In genomic region chr5:124706729-124707361, GRCh38 we compare ENCODE assay signal across 8 cellular contexts. TPM values are rescaled to one million over a fixed set of nuclear protein-coding genes. Genes with fewer than 3 reads are reported as not detected.
A peak's percentile ranks its signal among the peaks of the same experiment; 100 is the strongest.
DNase-seq lines count a peak whose midpoint lies in the region; ATAC-seq and TF ChIP-seq lines count a peak whose summit lies in the region.

No MANE protein-coding gene starts in this region.

- H3K27ac ChIP-seq in BLaER1 treated with 17β-estradiol and CSF1 and Interleukin-3, amounts not matched to agents 10 nM and 100 nM: peak overlapping the region in 2 of 11 experiments; percentile 21 to 46; a peak in 2 of 22 replicates
- peak overlapping the region; percentile 53 for H3K27ac ChIP-seq in mesendoderm (ENCODE audit: low read depth, low read length)
- no peak overlapping the region for H3K27ac ChIP-seq in naive thymus-derived CD4-positive, alpha-beta T cell (ENCODE audit: low read depth, low read length)

- H3K4me1 Mint-ChIP-seq in naive thymus-derived CD4-positive, alpha-beta T cell: peaks cover 0 to 2% (median 0%) of the 10 kb centered on the region in 7 donors
- H3K4me1 Mint-ChIP-seq in natural killer cell: peaks cover 0 to 5% of the 10 kb centered on the region in 2 donors

- peaks cover 19% of the 10 kb centered on the region for H3K79me1 ChIP-seq in mesendoderm (ENCODE audit: low read length)

- no peaks in the 10 kb centered on the region for H3K9me3 ChIP-seq in BLaER1 treated with 17β-estradiol and CSF1 and Interleukin-3, amounts not matched to agents 10 nM and 100 nM (replicated peaks in 1 of 11)
- no peaks in the 10 kb centered on the region for H3K9me3 ChIP-seq in naive thymus-derived CD4-positive, alpha-beta T cell (ENCODE audit: control insufficient read depth in 2 of 3, low read length in 3 of 3)

- peak overlapping the region; percentile 20 for H2AK5ac ChIP-seq in mesendoderm (ENCODE audit: low read length)

- peak; percentile 76 for DNase-seq in NCI-H2029 (lab: John Stamatoyannopoulos, UW)
- peak; percentile 55 for DNase-seq in brain pericyte (ENCODE audit: low read depth, low spot score)
- DNase-seq in mesendoderm: peak; percentile 88
- no peak for DNase-seq in naive thymus-derived CD4-positive, alpha-beta T cell
- DNase-seq in activated effector memory CD4-positive, alpha-beta T cell treated with anti-CD3 and anti-CD28 coated beads, Interleukin-2, amount 50 U/mL, for 16 hours: no peak
- no peak for DNase-seq in natural killer cell

- H4K20me1 ChIP-seq in BLaER1 treated with 17β-estradiol and CSF1 and Interleukin-3, amounts not matched to agents 10 nM and 100 nM: peaks cover 0 to 100% (median 59%) of the 10 kb centered on the region in 11 experiments; a peak in 15 of 22 replicates

- H2BK15ac ChIP-seq in mesendoderm (replicated peaks; ENCODE audit: low read depth): no peak overlapping the region

- peaks cover 0 to 5% (median 0%) of the 10 kb centered on the region in 11 experiments; a peak in 5 of 22 replicates for H3K27me3 ChIP-seq in BLaER1 treated with 17β-estradiol and CSF1 and Interleukin-3, amounts not matched to agents 10 nM and 100 nM
- no peaks in the 10 kb centered on the region for H3K27me3 ChIP-seq in mesendoderm (ENCODE audit: insufficient read depth, low read length, poor library complexity)
- no peaks in the 10 kb centered on the region for H3K27me3 ChIP-seq in naive thymus-derived CD4-positive, alpha-beta T cell (ENCODE audit: control insufficient read depth in 2 of 2, insufficient read depth in 2 of 2, low read length in 2 of 2)

- H3K9me3 Mint-ChIP-seq in naive thymus-derived CD4-positive, alpha-beta T cell: peaks cover 0 to 12% (median 0%) of the 10 kb centered on the region in 11 donors
- H3K9me3 Mint-ChIP-seq in natural killer cell: peaks cover 0 to 3% of the 10 kb centered on the region in 2 donors

- POLR2A ChIA-PET in naive thymus-derived CD4-positive, alpha-beta T cell (lab: Charles Lee): no interaction called here

- no peak overlapping the region for H3K27ac Mint-ChIP-seq in naive thymus-derived CD4-positive, alpha-beta T cell
- H3K27ac Mint-ChIP-seq in natural killer cell: no peak overlapping the region

- H3K4me3 Mint-ChIP-seq in naive thymus-derived CD4-positive, alpha-beta T cell: no peak overlapping the region
- H3K4me3 Mint-ChIP-seq in natural killer cell: no peak overlapping the region

- H3K36me3 Mint-ChIP-seq in naive thymus-derived CD4-positive, alpha-beta T cell: no peaks in the 10 kb centered on the region
- no peaks in the 10 kb centered on the region for H3K36me3 Mint-ChIP-seq in natural killer cell

- no peak overlapping the region for H4K8ac ChIP-seq in mesendoderm (ENCODE audit: low read depth, low read length)

- H3K18ac ChIP-seq in mesendoderm (ENCODE audit: low read length): peak overlapping the region; percentile 21

- H3K4ac ChIP-seq in mesendoderm (ENCODE audit: low read depth, low read length): no peak overlapping the region

- peaks cover 58 to 100% (median 93%) of the 10 kb centered on the region in 10 experiments for H3K4me1 ChIP-seq in BLaER1 treated with 17β-estradiol and CSF1 and Interleukin-3, amounts not matched to agents 10 nM and 100 nM
- peaks cover 22% of the 10 kb centered on the region for H3K4me1 ChIP-seq in mesendoderm (ENCODE audit: control insufficient read depth, low read depth, low read length)
- no peaks in the 10 kb centered on the region for H3K4me1 ChIP-seq in naive thymus-derived CD4-positive, alpha-beta T cell (ENCODE audit: control insufficient read depth in 2 of 2, insufficient read depth in 2 of 2, low read length in 2 of 2)

- H3K9ac ChIP-seq in BLaER1 treated with 17β-estradiol and CSF1 and Interleukin-3, amounts not matched to agents 10 nM and 100 nM: peak overlapping the region in 5 of 11 experiments; percentile 9 to 44 (median 34); a peak in 4 of 22 replicates
- peak overlapping the region; percentile 49 for H3K9ac ChIP-seq in mesendoderm (ENCODE audit: low read length)

- WGBS in mesendoderm (ENCODE audit: extremely low coverage, insufficient coverage, low lambda C conversion rate): no CpG with 5 or more reads among the region's 13 CpGs

- peaks cover 0 to 12% (median 10%) of the 10 kb centered on the region in 5 donors for H3K27me3 Mint-ChIP-seq in naive thymus-derived CD4-positive, alpha-beta T cell
- peaks cover 8 to 11% of the 10 kb centered on the region in 2 donors for H3K27me3 Mint-ChIP-seq in natural killer cell (ENCODE audit: low read depth in 2 of 2)

- no peak overlapping the region for H3K23ac ChIP-seq in mesendoderm (ENCODE audit: low read length)

- H3K79me2 ChIP-seq in mesendoderm (ENCODE audit: control insufficient read depth, insufficient read depth, low read length): peaks cover 61% of the 10 kb centered on the region

- peak overlapping the region; percentile 49 for H2BK5ac ChIP-seq in mesendoderm (ENCODE audit: low read length)

- H3K4me3 ChIP-seq in BLaER1 treated with 17β-estradiol and CSF1 and Interleukin-3, amounts not matched to agents 10 nM and 100 nM: 0 out of 20 replicates have a peak overlapping the region, but pooled peaks of 3 of the 10 experiments have one; percentile 3 to 7 (median 3)
- no peak overlapping the region for H3K4me3 ChIP-seq in mesendoderm (ENCODE audit: low read length)
- H3K4me3 ChIP-seq in naive thymus-derived CD4-positive, alpha-beta T cell (ENCODE audit: low read length): no peak overlapping the region

- no peak for TF ChIP-seq CTCF in natural killer cell (IDR thresholded peaks at IDR 0.05)

- CTCF ChIA-PET in naive thymus-derived CD4-positive, alpha-beta T cell (lab: Charles Lee): no interaction called here

- no peak overlapping the region for H4K5ac ChIP-seq in mesendoderm (ENCODE audit: low read length)

- no peak overlapping the region for H2BK120ac ChIP-seq in mesendoderm (ENCODE audit: low read depth, low read length)

- H3K56ac ChIP-seq in mesendoderm (ENCODE audit: low read length): peak overlapping the region; percentile 73

- intact Hi-C loops in naive thymus-derived CD4-positive, alpha-beta T cell (cut with micrococcal nuclease): no loop called here
- intact Hi-C loops in natural killer cell (cut with micrococcal nuclease): no loop called here

- ATAC-seq in GM19455 (IDR thresholded peaks at IDR 0.05; ENCODE audit: unreplicated experiment) (no peak), natural killer cell (no peak)
- ATAC-seq in naive thymus-derived CD4-positive, alpha-beta T cell: no peak

- H3K4me2 ChIP-seq in BLaER1 treated with 17β-estradiol and CSF1 and Interleukin-3, amounts not matched to agents 10 nM and 100 nM: peak overlapping the region; percentile 62 to 92 (median 85)
- H3K4me2 ChIP-seq in mesendoderm (ENCODE audit: low read length): peak overlapping the region; percentile 14

- peaks cover 0 to 63% (median 0%) of the 10 kb centered on the region in 11 experiments; a peak in 6 of 22 replicates for H3K36me3 ChIP-seq in BLaER1 treated with 17β-estradiol and CSF1 and Interleukin-3, amounts not matched to agents 10 nM and 100 nM
- H3K36me3 ChIP-seq in mesendoderm (ENCODE audit: control insufficient read depth, insufficient read depth, low read length): no peaks in the 10 kb centered on the region
- no peaks in the 10 kb centered on the region for H3K36me3 ChIP-seq in naive thymus-derived CD4-positive, alpha-beta T cell (ENCODE audit: control insufficient read depth in 2 of 3, insufficient read depth in 3 of 3, low read length in 3 of 3)

RNA-seq across cellular contexts. Expression of gene ZNF608, which starts 39.6 kb away (rescaled TPM):
- 45.0 TPM for polyA plus RNA-seq in mesendoderm (2013, experiment 1 of 2)
- 42.8 TPM for polyA plus RNA-seq in mesendoderm (2013, experiment 2 of 2)
- total RNA-seq in naive thymus-derived CD4-positive, alpha-beta T cell: 1 to 10 TPM in 1 of 5 experiments, under 1 TPM in 1, not detected in 3; 0.90 to 1.5 TPM
- polyA plus RNA-seq in naive thymus-derived CD4-positive, alpha-beta T cell: not detected
- 1 to 10 TPM in 1 of 3 donors, under 1 TPM in 1, not detected in 1; 0.39 to 6.6 TPM for total RNA-seq in natural killer cell

Comparison
In these comparisons a context has a peak if more than half of its experiments do, and no peak if none do; other contexts are left out.
1. DNase-seq: peak in NCI-H2029 (single experiment), brain pericyte (single experiment) and mesendoderm (single experiment); none in naive thymus-derived CD4-positive, alpha-beta T cell (0 of 9), activated effector memory CD4-positive, alpha-beta T cell treated with anti-CD3 and anti-CD28 coated beads, Interleukin-2, amount 50 U/mL, for 16 hours (single experiment) and natural killer cell (single experiment).